Comparison of ENCODE assay signal across 1 cellular context in the genomic region with DNA sequence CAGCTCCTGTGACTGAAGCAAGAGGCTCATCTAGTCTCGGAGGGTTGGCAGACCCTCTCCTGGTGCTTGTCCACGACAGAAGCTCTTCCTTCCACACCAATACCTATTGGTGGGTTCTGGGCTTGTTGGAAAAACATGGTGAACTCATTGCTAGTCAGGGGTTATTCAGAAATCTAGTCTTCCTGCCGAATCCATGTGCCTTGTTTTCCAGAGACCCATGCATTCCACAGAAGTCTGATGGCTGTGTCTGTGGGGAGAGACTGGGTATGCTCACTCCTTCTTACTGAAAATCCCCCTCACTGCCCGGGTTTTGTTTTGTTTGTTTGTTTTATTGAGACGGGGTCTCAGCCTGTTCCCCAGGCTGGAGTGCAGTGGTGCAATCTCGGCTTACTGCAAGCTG.
A peak's percentile ranks its signal among the peaks of the same experiment; 100 is the strongest.
TF ChIP-seq lines count a peak whose summit lies in the region.

No MANE protein-coding gene starts in this region.

TF ChIP-seq in WTC11, 78 proteins besides CTCF, POLR2A, EP300 and RAD21:
- TF ChIP-seq, protein P1, sequence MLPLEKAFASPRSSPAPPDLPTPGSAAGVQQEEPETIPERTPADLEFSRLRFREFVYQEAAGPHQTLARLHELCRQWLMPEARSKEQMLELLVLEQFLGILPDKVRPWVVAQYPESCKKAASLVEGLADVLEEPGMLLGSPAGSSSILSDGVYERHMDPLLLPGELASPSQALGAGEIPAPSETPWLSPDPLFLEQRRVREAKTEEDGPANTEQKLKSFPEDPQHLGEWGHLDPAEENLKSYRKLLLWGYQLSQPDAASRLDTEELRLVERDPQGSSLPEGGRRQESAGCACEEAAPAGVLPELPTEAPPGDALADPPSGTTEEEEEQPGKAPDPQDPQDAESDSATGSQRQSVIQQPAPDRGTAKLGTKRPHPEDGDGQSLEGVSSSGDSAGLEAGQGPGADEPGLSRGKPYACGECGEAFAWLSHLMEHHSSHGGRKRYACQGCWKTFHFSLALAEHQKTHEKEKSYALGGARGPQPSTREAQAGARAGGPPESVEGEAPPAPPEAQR (CRISPR knock-in tag; IDR thresholded peaks at IDR 0.05) = no peak
- TF ChIP-seq PRDM15 (CRISPR knock-in tag; IDR thresholded peaks at IDR 0.05) (peak; percentile 81), CDX4 (CRISPR knock-in tag; IDR thresholded peaks at IDR 0.05; ENCODE audit: borderline replicate concordance) (no peak), SMAD4 (CRISPR knock-in tag; IDR thresholded peaks at IDR 0.05) (no peak)
